9 cellular contexts compared by ENCODE assay signal in genomic region chr22:36160499-36160942, GRCh38. TPM values are rescaled to one million over a fixed set of nuclear protein-coding genes. Genes with fewer than 3 reads are reported as not detected.
DNase-seq lines count a peak whose midpoint lies in the region; ATAC-seq and TF ChIP-seq lines count a peak whose summit lies in the region.
"Had no signal": no experiment of that assay in that cellular context is flagged by ENCODE, and none has a peak within 500 bp of the region (broad histone marks: within the 10 kb centered on the region; RNA-seq: fewer than 3 reads in every experiment).

A gene with protein sequence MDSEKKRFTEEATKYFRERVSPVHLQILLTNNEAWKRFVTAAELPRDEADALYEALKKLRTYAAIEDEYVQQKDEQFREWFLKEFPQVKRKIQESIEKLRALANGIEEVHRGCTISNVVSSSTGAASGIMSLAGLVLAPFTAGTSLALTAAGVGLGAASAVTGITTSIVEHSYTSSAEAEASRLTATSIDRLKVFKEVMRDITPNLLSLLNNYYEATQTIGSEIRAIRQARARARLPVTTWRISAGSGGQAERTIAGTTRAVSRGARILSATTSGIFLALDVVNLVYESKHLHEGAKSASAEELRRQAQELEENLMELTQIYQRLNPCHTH (minus strand): TSS chr22:36160755. CDS start chr22:36149055, 11,700 bp downstream.

- WGBS in psoas muscle, 3 donors, result 42 to 48% (median 44%) methylated on average over 3 of the region's 3 CpGs

- no peaks in the 10 kb centered on the region for H3K36me3 ChIP-seq in psoas muscle (ENCODE audit: insufficient read depth in 1 of 2, low read depth in 1 of 2)
- H3K36me3 ChIP-seq in WERI-Rb-1, result no peaks in the 10 kb centered on the region

- TF ChIP-seq CTCF in fibroblast of mammary gland (conservative IDR thresholded peaks at IDR 0.05; ENCODE audit: control insufficient read depth, insufficient read depth, low read depth, low read length), result no peak
- no peak for TF ChIP-seq CTCF in psoas muscle (IDR thresholded peaks at IDR 0.05)
- no peak for TF ChIP-seq CTCF in WERI-Rb-1 (IDR thresholded peaks at IDR 0.05; ENCODE audit: low read depth, low read length)

- H3K27ac ChIP-seq in psoas muscle, result peak within 1 kb of the TSS; percentile 58
- no peak within 1 kb of the TSS for H3K27ac ChIP-seq in WERI-Rb-1
- H3K27ac ChIP-seq: 22Rv1 had no signal

- H3K9me3 ChIP-seq in psoas muscle, result no peaks in the 10 kb centered on the region
- H3K9me3 ChIP-seq in WERI-Rb-1 (ENCODE audit: severe bottlenecking), result no peaks in the 10 kb centered on the region

- DNase-seq in DMS53 (lab: John Stamatoyannopoulos, UW) (peak; percentile 12), DMS53 treated with DMSO at 0.1 percent for 48 hours (lab: John Stamatoyannopoulos, UW; ENCODE audit: unreplicated experiment) (no peak), fibroblast of mammary gland (ENCODE audit: low read depth) (peak; percentile 80), psoas muscle (peak; percentile 70 to 86), NCI-H1417 treated with DMSO at 0.1 percent for 48 hours (lab: John Stamatoyannopoulos, UW) (no peak), Kasumi-1 (lab: John Stamatoyannopoulos, UW) (no peak), WERI-Rb-1 (no peak)
- DNase-seq in activated CD8-positive, alpha-beta memory T cell treated with anti-CD3 and anti-CD28 coated beads, Interleukin-2, amount 50 U/mL, for 48 hours, result peak; percentile 59

- peaks cover 12% of the 10 kb centered on the region for H3K4me1 ChIP-seq in psoas muscle

- H3K4me3 ChIP-seq in fibroblast of mammary gland (ENCODE audit: control insufficient read depth, low read depth, low read length) (peak within 1 kb of the TSS; percentile 35), psoas muscle (peak within 1 kb of the TSS; percentile 65), WERI-Rb-1 (ENCODE audit: low read depth, low read length) (no peak within 1 kb of the TSS)

- intact Hi-C loops in psoas muscle (cut with DNase I), result no loop called here

- peak in 3 of 4 donors; percentile 19 to 59 (median 27) for ATAC-seq in psoas muscle

- H3K27me3 ChIP-seq in psoas muscle (ENCODE audit: insufficient read depth in 3 of 3, low read length in 2 of 3) (no peaks in the 10 kb centered on the region), WERI-Rb-1 (ENCODE audit: insufficient read depth, low read depth, severe bottlenecking) (peaks cover 6% of the 10 kb centered on the region)

RNA-seq across cellular contexts. Expression of the gene that starts here (rescaled TPM):
- total RNA-seq in psoas muscle, result 10 to 100 TPM; 15.1 to 24.1 (median 18.3) TPM
- 10 to 100 TPM; 11.1 to 16.3 (median 15.1) TPM for polyA plus RNA-seq in psoas muscle

Comparison
In these comparisons a context has a peak if more than half of its experiments do, and no peak if none do; other contexts are left out.
1. DNase-seq: peak in DMS53 (single experiment), activated CD8-positive, alpha-beta memory T cell treated with anti-CD3 and anti-CD28 coated beads, Interleukin-2, amount 50 U/mL, for 48 hours (single experiment), fibroblast of mammary gland (single experiment) and psoas muscle (2 of 2); none in DMS53 treated with DMSO at 0.1 percent for 48 hours (single experiment), NCI-H1417 treated with DMSO at 0.1 percent for 48 hours (single experiment), Kasumi-1 (0 of 2) and WERI-Rb-1 (single experiment).